In genomic region chr2:41967426-41968181, GRCh38 we compare ENCODE assay signal across 13 cellular contexts.
A peak's percentile ranks its signal among the peaks of the same experiment; 100 is the strongest.
DNase-seq lines count a peak whose midpoint lies in the region; ATAC-seq and TF ChIP-seq lines count a peak whose summit lies in the region.
"Had no signal": no experiment of that assay in that cellular context is flagged by ENCODE, and none has a peak within 500 bp of the region (broad histone marks: within the 10 kb centered on the region; RNA-seq: fewer than 3 reads in every experiment).

No MANE protein-coding gene starts in this region.

- ATAC-seq in GM18505 (IDR thresholded peaks at IDR 0.05; ENCODE audit: unreplicated experiment) = no peak

- 46 to 53% methylated on average over 12 to 14 of the region's 14 CpGs for WGBS in esophagus squamous epithelium, 2 donors
- WGBS in testis, 2 donors = 59 to 60% methylated on average over 14 of the region's 14 CpGs

- H3K27ac ChIP-seq in esophagus squamous epithelium (peak overlapping the region in 3 of 4 donors; percentile 51 to 84 (median 72)), testis (peak overlapping the region; percentile 64 to 81)
- H3K27ac ChIP-seq: epithelial cell of prostate had no signal

- H3K4me1 ChIP-seq in esophagus squamous epithelium = peaks cover 13 to 51% (median 29%) of the 10 kb centered on the region in 3 donors
- H3K4me1 ChIP-seq in testis = peaks cover 53% of the 10 kb centered on the region

- no peak overlapping the region for H3K4me3 ChIP-seq in MG63
- no peak overlapping the region for H3K4me3 ChIP-seq in esophagus squamous epithelium
- no peak overlapping the region for H3K4me3 ChIP-seq in testis

- H3K9me3 ChIP-seq in MG63 (no peaks in the 10 kb centered on the region), esophagus squamous epithelium (no peaks in the 10 kb centered on the region), testis (no peaks in the 10 kb centered on the region)

- H3K36me3 ChIP-seq in MG63 = no peaks in the 10 kb centered on the region
- H3K36me3 ChIP-seq in esophagus squamous epithelium = no peaks in the 10 kb centered on the region
- H3K36me3 ChIP-seq in testis (ENCODE audit: low read depth, missing control alignments) = no peaks in the 10 kb centered on the region

- H3K27me3 ChIP-seq in MG63 (no peaks in the 10 kb centered on the region), esophagus squamous epithelium (peaks cover 0 to 12% (median 0%) of the 10 kb centered on the region in 4 donors), testis (no peaks in the 10 kb centered on the region)

- intact Hi-C loops in esophagus squamous epithelium (cut with DNase I) = no loop called here
- intact Hi-C loops in testis (cut with DNase I; ENCODE audit: low total_unique reads) = no loop called here

- DNase-seq in MG63 (peak; percentile 73), esophagus squamous epithelium (lab: John Stamatoyannopoulos, UW) (no peak), mucosa of gallbladder (ENCODE audit: low spot score) (peak; percentile 51), testis (peak; percentile 65), NCI-H1048 (lab: John Stamatoyannopoulos, UW) (no peak), activated gamma-delta T cell (lab: John Stamatoyannopoulos, UW) (no peak), SHP77 treated with DMSO at 0.1 percent for 48 hours (lab: John Stamatoyannopoulos, UW) (no peak)
- DNase-seq: activated CD4-positive, alpha-beta T cell treated with anti-CD3 and anti-CD28 coated beads for 1 hour; activated naive CD4-positive, alpha-beta T cell treated with anti-CD3 and anti-CD28 coated beads, Interleukin-2, amount 10 ng/mL, durations not matched to agents 7 days and 5 days; kidney glomerular epithelial cell; NCI-H345 had no signal

- TF ChIP-seq POLR2A in esophagus squamous epithelium (IDR thresholded peaks at IDR 0.05) (no peak), testis (IDR thresholded peaks at IDR 0.05) (no peak), GM18505 (IDR thresholded peaks at IDR 0.05; ENCODE audit: borderline replicate concordance, extremely low read depth, insufficient read depth, insufficient read length) (no peak)

- TF ChIP-seq CTCF in esophagus squamous epithelium (IDR thresholded peaks at IDR 0.05) = no peak
- no peak for TF ChIP-seq CTCF in testis (IDR thresholded peaks at IDR 0.05)

Comparison
In these comparisons a context has a peak if more than half of its experiments do, and no peak if none do; other contexts are left out.
1. DNase-seq: peak in MG63 (single experiment), mucosa of gallbladder (single experiment) and testis (single experiment); none in esophagus squamous epithelium (single experiment), NCI-H1048 (single experiment), activated gamma-delta T cell (single experiment) and SHP77 treated with DMSO at 0.1 percent for 48 hours (single experiment).